ENCODE assay signal across 17 cellular contexts in the genomic region with DNA sequence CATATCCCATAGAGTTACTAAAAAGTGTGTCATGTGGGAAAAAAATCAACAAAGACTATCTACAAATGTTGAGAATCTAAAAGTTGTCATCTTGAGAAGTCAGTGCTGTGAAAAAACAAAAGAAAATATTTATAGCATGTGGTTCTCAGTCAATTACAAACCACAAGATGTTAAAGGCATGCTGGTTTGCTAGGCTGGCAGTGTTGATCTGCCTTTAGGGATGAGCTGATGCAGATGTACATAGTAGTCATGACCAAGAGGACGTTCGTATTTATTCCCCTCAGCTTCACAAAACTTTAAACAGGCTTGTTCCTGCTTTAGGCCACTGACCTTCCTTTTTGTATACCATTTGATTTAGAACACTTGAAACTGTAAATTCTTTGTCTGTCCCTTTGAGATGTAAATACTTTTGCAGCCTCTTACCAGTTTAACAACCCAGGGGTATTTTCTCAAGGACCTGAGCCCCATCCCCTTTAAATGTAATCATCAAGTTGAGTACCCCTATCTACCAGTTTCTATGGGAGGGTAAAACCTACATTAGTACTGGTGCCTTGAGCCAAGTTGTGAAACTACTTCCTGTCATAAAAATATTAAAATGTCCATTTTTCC.
"Had no signal": no experiment of that assay in that cellular context is flagged by ENCODE, and none has a peak within 500 bp of the region (broad histone marks: within the 10 kb centered on the region; RNA-seq: fewer than 3 reads in every experiment).

No MANE protein-coding gene starts in this region.

- H3K9ac ChIP-seq: parathyroid adenoma had no signal

- H3K9me3 ChIP-seq: thoracic aorta, upper lobe of right lung had no signal

- H3K27me3 Mint-ChIP-seq: activated naive CD8-positive, alpha-beta T cell; brain; central memory CD8-positive, alpha-beta T cell; dendritic cell treated with granulocyte-macrophage colony-stimulating factor and Interleukin-4, amounts not matched to agents 40 ng/mL and 50 ng/mL, for 4 days had no signal

- H3K4me1 ChIP-seq: foreskin keratinocyte, parathyroid adenoma, sigmoid colon, stomach, upper lobe of right lung had no signal

- DNase-seq: activated CD4-positive, alpha-beta T cell treated with anti-CD3 and anti-CD28 coated beads, Interleukin-2, amount 50 U/mL, for 1 hour; activated CD8-positive, alpha-beta memory T cell treated with anti-CD3 and anti-CD28 coated beads for 24 hours; activated gamma-delta T cell treated with Interleukin-2 at 50 U/mL for 16 hours; effector memory CD4-positive, alpha-beta T cell; foreskin keratinocyte; immature natural killer cell; midbrain; sigmoid colon; stimulated activated CD4-positive, alpha-beta T cell treated with anti-CD3 and anti-CD28 coated beads, Interleukin-1b, Interleukin-23, amount 100 ng/mL, for 48 hours; stomach; upper lobe of right lung had no signal

- H3K4me3 ChIP-seq: sigmoid colon, stomach, thoracic aorta, upper lobe of right lung had no signal

- ATAC-seq: foreskin keratinocyte, upper lobe of right lung had no signal

- H3K4me1 Mint-ChIP-seq: brain; central memory CD8-positive, alpha-beta T cell; immature natural killer cell had no signal

- H3K79me2 ChIP-seq: parathyroid adenoma had no signal

- H2AFZ ChIP-seq: parathyroid adenoma had no signal

- H3K27ac Mint-ChIP-seq: activated naive CD8-positive, alpha-beta T cell; brain; dendritic cell treated with granulocyte-macrophage colony-stimulating factor and Interleukin-4, amounts not matched to agents 40 ng/mL and 50 ng/mL, for 4 days; immature natural killer cell had no signal

- H3K4me3 Mint-ChIP-seq: activated naive CD8-positive, alpha-beta T cell; brain; central memory CD8-positive, alpha-beta T cell; dendritic cell treated with granulocyte-macrophage colony-stimulating factor and Interleukin-4, amounts not matched to agents 40 ng/mL and 50 ng/mL, for 4 days; immature natural killer cell had no signal

- H3K36me3 ChIP-seq: sigmoid colon, stomach, thoracic aorta, upper lobe of right lung had no signal

- H3K27ac ChIP-seq: foreskin keratinocyte, parathyroid adenoma, sigmoid colon, stomach, thoracic aorta, upper lobe of right lung had no signal

- H3K36me3 Mint-ChIP-seq: activated naive CD8-positive, alpha-beta T cell; brain; immature natural killer cell had no signal

- H3K27me3 ChIP-seq: foreskin keratinocyte, sigmoid colon, stomach, upper lobe of right lung had no signal
